1 cellular context compared by ENCODE assay signal in the genomic region with DNA sequence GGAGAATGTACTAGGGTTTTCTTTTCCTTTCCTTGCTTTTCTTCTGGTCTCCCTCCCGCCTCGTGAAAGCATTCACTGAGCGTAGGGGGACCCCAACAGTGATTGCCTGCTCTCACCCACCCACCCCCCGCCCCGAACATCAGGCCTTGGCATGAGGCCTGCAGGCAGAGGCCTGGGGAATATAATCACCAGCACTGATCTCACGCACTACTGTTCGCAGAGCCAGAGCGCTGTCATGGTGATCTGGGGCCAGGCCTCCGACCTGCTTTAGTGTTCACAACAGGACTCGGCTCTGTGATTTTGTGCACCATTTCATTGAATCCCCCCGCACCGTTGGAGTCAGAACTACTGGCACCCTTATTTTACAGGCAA.
TF ChIP-seq lines count a peak whose summit lies in the region.

No MANE protein-coding gene starts in this region.

TF ChIP-seq in neural cell, 6 proteins besides CTCF, POLR2A, EP300 and RAD21 (continued from another document):
- TF ChIP-seq, protein P1, sequence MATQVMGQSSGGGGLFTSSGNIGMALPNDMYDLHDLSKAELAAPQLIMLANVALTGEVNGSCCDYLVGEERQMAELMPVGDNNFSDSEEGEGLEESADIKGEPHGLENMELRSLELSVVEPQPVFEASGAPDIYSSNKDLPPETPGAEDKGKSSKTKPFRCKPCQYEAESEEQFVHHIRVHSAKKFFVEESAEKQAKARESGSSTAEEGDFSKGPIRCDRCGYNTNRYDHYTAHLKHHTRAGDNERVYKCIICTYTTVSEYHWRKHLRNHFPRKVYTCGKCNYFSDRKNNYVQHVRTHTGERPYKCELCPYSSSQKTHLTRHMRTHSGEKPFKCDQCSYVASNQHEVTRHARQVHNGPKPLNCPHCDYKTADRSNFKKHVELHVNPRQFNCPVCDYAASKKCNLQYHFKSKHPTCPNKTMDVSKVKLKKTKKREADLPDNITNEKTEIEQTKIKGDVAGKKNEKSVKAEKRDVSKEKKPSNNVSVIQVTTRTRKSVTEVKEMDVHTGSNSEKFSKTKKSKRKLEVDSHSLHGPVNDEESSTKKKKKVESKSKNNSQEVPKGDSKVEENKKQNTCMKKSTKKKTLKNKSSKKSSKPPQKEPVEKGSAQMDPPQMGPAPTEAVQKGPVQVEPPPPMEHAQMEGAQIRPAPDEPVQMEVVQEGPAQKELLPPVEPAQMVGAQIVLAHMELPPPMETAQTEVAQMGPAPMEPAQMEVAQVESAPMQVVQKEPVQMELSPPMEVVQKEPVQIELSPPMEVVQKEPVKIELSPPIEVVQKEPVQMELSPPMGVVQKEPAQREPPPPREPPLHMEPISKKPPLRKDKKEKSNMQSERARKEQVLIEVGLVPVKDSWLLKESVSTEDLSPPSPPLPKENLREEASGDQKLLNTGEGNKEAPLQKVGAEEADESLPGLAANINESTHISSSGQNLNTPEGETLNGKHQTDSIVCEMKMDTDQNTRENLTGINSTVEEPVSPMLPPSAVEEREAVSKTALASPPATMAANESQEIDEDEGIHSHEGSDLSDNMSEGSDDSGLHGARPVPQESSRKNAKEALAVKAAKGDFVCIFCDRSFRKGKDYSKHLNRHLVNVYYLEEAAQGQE (IDR thresholded peaks at IDR 0.05; ENCODE audit: borderline replicate concordance) = no peak
- TF ChIP-seq SMC3 (conservative IDR thresholded peaks at IDR 0.05; ENCODE audit: poor library complexity) = no peak
- no peak for TF ChIP-seq TAF1 (IDR thresholded peaks at IDR 0.05; ENCODE audit: low read depth)
- TF ChIP-seq POLR2AphosphoS5 (IDR thresholded peaks at IDR 0.05) = no peak
- no peak for TF ChIP-seq EZH2 (IDR thresholded peaks at IDR 0.05; ENCODE audit: borderline replicate concordance, insufficient read depth, low read length, poor library complexity, severe bottlenecking)
